In the genomic region with DNA sequence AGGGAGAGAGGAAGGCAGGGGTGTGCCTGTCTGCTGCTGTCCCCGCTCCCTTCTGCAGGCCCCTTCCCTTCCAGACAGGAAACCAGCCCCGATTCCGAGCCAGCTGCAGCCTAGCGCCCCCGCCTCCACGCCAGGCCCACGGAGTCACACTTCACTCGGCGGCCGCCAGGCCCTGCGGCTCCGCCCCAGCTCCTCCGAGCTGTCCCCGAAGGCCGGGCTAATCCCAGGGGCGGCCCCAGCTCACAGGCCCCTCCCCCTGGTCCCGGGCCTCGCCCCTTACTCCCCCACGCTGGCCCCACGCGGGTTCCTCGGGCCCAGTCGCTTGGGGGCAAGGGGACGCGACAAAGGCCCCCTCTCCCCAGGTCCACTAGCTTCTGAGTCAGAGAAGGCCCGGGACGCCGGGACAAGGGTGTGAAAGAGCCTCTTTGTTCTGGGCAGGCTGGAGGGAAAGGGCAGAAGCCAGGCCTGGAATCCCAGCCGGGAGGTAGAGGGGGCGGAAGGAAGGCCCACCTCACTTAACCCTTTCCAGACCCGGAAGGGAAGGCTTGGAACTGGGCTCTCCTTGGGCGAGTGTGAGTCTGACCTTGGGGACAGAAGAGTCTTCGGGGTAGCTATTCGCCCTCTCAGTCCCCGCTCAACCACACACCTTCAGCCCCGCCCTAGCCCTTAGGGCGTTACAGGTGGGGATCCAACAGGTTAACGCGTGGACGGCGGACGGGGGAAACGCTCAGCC, we compare ENCODE assay signal across 1 cellular context.
TF ChIP-seq lines count a peak whose summit lies in the region.

No MANE protein-coding gene starts in this region.

TF ChIP-seq in HepG2, 621 proteins besides CTCF, POLR2A, EP300 and RAD21 (continued from another document and continues in another):
- TF ChIP-seq, protein P1, sequence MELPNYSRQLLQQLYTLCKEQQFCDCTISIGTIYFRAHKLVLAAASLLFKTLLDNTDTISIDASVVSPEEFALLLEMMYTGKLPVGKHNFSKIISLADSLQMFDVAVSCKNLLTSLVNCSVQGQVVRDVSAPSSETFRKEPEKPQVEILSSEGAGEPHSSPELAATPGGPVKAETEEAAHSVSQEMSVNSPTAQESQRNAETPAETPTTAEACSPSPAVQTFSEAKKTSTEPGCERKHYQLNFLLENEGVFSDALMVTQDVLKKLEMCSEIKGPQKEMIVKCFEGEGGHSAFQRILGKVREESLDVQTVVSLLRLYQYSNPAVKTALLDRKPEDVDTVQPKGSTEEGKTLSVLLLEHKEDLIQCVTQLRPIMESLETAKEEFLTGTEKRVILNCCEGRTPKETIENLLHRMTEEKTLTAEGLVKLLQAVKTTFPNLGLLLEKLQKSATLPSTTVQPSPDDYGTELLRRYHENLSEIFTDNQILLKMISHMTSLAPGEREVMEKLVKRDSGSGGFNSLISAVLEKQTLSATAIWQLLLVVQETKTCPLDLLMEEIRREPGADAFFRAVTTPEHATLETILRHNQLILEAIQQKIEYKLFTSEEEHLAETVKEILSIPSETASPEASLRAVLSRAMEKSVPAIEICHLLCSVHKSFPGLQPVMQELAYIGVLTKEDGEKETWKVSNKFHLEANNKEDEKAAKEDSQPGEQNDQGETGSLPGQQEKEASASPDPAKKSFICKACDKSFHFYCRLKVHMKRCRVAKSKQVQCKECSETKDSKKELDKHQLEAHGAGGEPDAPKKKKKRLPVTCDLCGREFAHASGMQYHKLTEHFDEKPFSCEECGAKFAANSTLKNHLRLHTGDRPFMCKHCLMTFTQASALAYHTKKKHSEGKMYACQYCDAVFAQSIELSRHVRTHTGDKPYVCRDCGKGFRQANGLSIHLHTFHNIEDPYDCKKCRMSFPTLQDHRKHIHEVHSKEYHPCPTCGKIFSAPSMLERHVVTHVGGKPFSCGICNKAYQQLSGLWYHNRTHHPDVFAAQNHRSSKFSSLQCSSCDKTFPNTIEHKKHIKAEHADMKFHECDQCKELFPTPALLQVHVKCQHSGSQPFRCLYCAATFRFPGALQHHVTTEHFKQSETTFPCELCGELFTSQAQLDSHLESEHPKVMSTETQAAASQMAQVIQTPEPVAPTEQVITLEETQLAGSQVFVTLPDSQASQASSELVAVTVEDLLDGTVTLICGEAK (IDR thresholded peaks at IDR 0.05): no peak
- TF ChIP-seq, protein P1 (CRISPR knock-in tag; IDR thresholded peaks at IDR 0.05): peak; percentile 62; the same call in 1 of the 2 replicates
- TF ChIP-seq ZNF652 (CRISPR knock-in tag; IDR thresholded peaks at IDR 0.05; ENCODE audit: borderline replicate concordance, low read depth) (peak; percentile 100), NR3C1 (CRISPR knock-in tag; IDR thresholded peaks at IDR 0.05) (no peak), MAFF (IDR thresholded peaks at IDR 0.05; ENCODE audit: low read depth, low read length) (no peak), HOXA9 (CRISPR knock-in tag; IDR thresholded peaks at IDR 0.05; ENCODE audit: borderline replicate concordance) (peak; percentile 18; the same call in 1 of the 2 replicates), ERF (CRISPR knock-in tag; IDR thresholded peaks at IDR 0.05) (peak; percentile 80), ZNF3 (CRISPR knock-in tag; IDR thresholded peaks at IDR 0.05) (no peak), REPIN1 (CRISPR knock-in tag; IDR thresholded peaks at IDR 0.05; ENCODE audit: borderline replicate concordance, low read depth) (peak; percentile 92), ZNF547 (CRISPR knock-in tag; IDR thresholded peaks at IDR 0.05) (peak; percentile 92), ZNF33A (CRISPR knock-in tag; IDR thresholded peaks at IDR 0.05; ENCODE audit: borderline replicate concordance) (no peak), HNRNPK (IDR thresholded peaks at IDR 0.05; ENCODE audit: low read depth, low read length, poor library complexity, severe bottlenecking) (peak; percentile 91), ASH2L (IDR thresholded peaks at IDR 0.05; ENCODE audit: insufficient read length, low read depth, low read length) (peak; percentile 61), SIX4 (CRISPR knock-in tag; IDR thresholded peaks at IDR 0.05) (no peak), ZKSCAN1 (IDR thresholded peaks at IDR 0.05; ENCODE audit: low read length) (no peak), HDAC2 (CRISPR knock-in tag; IDR thresholded peaks at IDR 0.05) (peak; percentile 98), ZNF224 (CRISPR knock-in tag; IDR thresholded peaks at IDR 0.05) (no peak), SMAD1 (CRISPR knock-in tag; IDR thresholded peaks at IDR 0.05; ENCODE audit: borderline replicate concordance, low read depth) (no peak; the same call in 1 of the 2 replicates), ZNF788 (CRISPR knock-in tag; IDR thresholded peaks at IDR 0.05; ENCODE audit: borderline replicate concordance) (peak; percentile 90; the same call in 1 of the 2 replicates), GABPA (IDR thresholded peaks at IDR 0.05; ENCODE audit: low read depth, low read length) (peak; percentile 54), GABPA (CRISPR knock-in tag; IDR thresholded peaks at IDR 0.05; ENCODE audit: low read depth) (peak; percentile 80), JUN (CRISPR knock-in tag; IDR thresholded peaks at IDR 0.05) (peak; percentile 82; the same call in 1 of the 2 replicates), SPEN (CRISPR knock-in tag; IDR thresholded peaks at IDR 0.05; ENCODE audit: low read depth) (peak; percentile 88), ZNF337 (CRISPR knock-in tag; IDR thresholded peaks at IDR 0.05; ENCODE audit: borderline replicate concordance, low read depth) (no peak), CCAR2 (optimal IDR thresholded peaks at IDR 0.05; ENCODE audit: low read depth, low read length) (peak; percentile 86), ZNF746 (CRISPR knock-in tag; IDR thresholded peaks at IDR 0.05) (peak; percentile 87), ZNF772 (CRISPR knock-in tag; IDR thresholded peaks at IDR 0.05) (0 out of 2 replicates have a peak, but pooled peaks have one; percentile 50), PHF8 (CRISPR knock-in tag; IDR thresholded peaks at IDR 0.05) (peak; percentile 94), KLF13 (CRISPR knock-in tag; IDR thresholded peaks at IDR 0.05) (peak; percentile 54; the same call in 1 of the 2 replicates), AKAP8 (CRISPR knock-in tag; IDR thresholded peaks at IDR 0.05) (peak; percentile 93; the same call in 1 of the 2 replicates), ESRRA (CRISPR knock-in tag; IDR thresholded peaks at IDR 0.05; ENCODE audit: low read depth) (peak; percentile 96), ZBTB38 (CRISPR knock-in tag; IDR thresholded peaks at IDR 0.05) (peak; percentile 91), MATR3 (CRISPR knock-in tag; IDR thresholded peaks at IDR 0.05) (no peak), GABPB1 (CRISPR knock-in tag; IDR thresholded peaks at IDR 0.05) (peak; percentile 85), ZNF354B (CRISPR knock-in tag; IDR thresholded peaks at IDR 0.05) (no peak)
- TF ChIP-seq, protein P2, sequence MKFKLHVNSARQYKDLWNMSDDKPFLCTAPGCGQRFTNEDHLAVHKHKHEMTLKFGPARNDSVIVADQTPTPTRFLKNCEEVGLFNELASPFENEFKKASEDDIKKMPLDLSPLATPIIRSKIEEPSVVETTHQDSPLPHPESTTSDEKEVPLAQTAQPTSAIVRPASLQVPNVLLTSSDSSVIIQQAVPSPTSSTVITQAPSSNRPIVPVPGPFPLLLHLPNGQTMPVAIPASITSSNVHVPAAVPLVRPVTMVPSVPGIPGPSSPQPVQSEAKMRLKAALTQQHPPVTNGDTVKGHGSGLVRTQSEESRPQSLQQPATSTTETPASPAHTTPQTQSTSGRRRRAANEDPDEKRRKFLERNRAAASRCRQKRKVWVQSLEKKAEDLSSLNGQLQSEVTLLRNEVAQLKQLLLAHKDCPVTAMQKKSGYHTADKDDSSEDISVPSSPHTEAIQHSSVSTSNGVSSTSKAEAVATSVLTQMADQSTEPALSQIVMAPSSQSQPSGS (CRISPR knock-in tag; IDR thresholded peaks at IDR 0.05): no peak
- TF ChIP-seq, protein P3, sequence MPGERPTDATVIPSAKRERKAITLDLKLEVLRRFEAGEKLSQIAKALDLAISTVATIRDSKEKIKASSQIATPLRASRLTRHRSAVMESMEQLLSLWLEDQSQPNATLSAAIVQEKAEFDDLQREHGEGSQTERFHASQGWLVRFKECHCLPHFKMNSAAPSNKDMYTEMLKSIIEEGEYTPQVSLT (CRISPR knock-in tag; IDR thresholded peaks at IDR 0.05; ENCODE audit: borderline replicate concordance, low read depth): 0 out of 2 replicates have a peak, but pooled peaks have one; percentile 27
- TF ChIP-seq, protein P4, sequence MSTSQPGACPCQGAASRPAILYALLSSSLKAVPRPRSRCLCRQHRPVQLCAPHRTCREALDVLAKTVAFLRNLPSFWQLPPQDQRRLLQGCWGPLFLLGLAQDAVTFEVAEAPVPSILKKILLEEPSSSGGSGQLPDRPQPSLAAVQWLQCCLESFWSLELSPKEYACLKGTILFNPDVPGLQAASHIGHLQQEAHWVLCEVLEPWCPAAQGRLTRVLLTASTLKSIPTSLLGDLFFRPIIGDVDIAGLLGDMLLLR (CRISPR knock-in tag; IDR thresholded peaks at IDR 0.05): no peak; the same call in 1 of the 2 replicates
- TF ChIP-seq, protein P5, sequence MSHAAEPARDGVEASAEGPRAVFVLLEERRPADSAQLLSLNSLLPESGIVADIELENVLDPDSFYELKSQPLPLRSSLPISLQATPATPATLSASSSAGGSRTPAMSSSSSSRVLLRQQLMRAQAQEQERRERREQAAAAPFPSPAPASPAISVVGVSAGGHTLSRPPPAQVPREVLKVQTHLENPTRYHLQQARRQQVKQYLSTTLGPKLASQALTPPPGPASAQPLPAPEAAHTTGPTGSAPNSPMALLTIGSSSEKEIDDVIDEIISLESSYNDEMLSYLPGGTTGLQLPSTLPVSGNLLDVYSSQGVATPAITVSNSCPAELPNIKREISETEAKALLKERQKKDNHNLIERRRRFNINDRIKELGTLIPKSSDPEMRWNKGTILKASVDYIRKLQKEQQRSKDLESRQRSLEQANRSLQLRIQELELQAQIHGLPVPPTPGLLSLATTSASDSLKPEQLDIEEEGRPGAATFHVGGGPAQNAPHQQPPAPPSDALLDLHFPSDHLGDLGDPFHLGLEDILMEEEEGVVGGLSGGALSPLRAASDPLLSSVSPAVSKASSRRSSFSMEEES (CRISPR knock-in tag; IDR thresholded peaks at IDR 0.05): no peak
- TF ChIP-seq, protein P6, sequence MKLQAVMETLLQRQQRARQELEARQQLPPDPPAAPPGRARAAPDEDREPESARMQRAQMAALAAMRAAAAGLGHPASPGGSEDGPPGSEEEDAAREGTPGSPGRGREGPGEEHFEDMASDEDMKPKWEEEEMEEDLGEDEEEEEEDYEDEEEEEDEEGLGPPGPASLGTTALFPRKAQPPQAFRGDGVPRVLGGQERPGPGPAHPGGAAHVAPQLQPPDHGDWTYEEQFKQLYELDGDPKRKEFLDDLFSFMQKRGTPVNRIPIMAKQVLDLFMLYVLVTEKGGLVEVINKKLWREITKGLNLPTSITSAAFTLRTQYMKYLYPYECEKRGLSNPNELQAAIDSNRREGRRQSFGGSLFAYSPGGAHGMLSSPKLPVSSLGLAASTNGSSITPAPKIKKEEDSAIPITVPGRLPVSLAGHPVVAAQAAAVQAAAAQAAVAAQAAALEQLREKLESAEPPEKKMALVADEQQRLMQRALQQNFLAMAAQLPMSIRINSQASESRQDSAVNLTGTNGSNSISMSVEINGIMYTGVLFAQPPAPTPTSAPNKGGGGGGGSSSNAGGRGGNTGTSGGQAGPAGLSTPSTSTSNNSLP (IDR thresholded peaks at IDR 0.05; ENCODE audit: low read depth, low read length): no peak
- TF ChIP-seq, protein P7, sequence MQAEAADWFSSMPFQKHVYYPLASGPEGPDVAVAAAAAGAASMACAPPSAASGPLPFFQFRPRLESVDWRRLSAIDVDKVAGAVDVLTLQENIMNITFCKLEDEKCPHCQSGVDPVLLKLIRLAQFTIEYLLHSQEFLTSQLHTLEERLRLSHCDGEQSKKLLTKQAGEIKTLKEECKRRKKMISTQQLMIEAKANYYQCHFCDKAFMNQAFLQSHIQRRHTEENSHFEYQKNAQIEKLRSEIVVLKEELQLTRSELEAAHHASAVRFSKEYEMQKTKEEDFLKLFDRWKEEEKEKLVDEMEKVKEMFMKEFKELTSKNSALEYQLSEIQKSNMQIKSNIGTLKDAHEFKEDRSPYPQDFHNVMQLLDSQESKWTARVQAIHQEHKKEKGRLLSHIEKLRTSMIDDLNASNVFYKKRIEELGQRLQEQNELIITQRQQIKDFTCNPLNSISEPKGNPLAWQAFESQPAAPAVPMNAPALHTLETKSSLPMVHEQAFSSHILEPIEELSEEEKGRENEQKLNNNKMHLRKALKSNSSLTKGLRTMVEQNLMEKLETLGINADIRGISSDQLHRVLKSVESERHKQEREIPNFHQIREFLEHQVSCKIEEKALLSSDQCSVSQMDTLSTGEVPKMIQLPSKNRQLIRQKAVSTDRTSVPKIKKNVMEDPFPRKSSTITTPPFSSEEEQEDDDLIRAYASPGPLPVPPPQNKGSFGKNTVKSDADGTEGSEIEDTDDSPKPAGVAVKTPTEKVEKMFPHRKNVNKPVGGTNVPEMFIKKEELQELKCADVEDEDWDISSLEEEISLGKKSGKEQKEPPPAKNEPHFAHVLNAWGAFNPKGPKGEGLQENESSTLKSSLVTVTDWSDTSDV (CRISPR knock-in tag; IDR thresholded peaks at IDR 0.05): no peak
- TF ChIP-seq, protein P8, sequence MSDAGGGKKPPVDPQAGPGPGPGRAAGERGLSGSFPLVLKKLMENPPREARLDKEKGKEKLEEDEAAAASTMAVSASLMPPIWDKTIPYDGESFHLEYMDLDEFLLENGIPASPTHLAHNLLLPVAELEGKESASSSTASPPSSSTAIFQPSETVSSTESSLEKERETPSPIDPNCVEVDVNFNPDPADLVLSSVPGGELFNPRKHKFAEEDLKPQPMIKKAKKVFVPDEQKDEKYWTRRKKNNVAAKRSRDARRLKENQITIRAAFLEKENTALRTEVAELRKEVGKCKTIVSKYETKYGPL (CRISPR knock-in tag; IDR thresholded peaks at IDR 0.05): no peak
